Comparison of ENCODE assay signal across 6 cellular contexts in the genomic region with DNA sequence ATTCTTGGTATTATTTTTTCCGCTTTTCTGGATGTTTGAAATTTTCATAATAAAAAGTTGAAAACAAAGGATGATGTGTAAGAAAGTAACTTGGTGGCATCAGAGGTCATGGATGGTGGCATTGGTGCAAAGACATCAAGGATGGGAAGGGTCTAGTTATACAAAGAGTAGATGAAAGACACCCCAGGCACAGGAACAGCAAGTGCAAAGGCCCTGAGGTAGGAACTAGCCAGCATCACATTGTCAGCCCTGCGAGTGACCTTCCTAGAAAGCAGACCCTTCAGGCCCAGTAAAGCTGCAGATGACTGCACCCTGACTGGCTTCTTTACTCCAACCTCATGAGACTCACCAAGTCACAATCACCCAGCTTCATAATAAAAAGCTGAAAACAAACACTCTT. TPM values are rescaled to one million over a fixed set of nuclear protein-coding genes. Genes with fewer than 3 reads are reported as not detected.
"Had no signal": no experiment of that assay in that cellular context is flagged by ENCODE, and none has a peak within 500 bp of the region (broad histone marks: within the 10 kb centered on the region; RNA-seq: fewer than 3 reads in every experiment).

No MANE protein-coding gene starts in this region.

RNA-seq across cellular contexts. Expression of gene CD177, which starts 17.0 kb away (rescaled TPM):
- total RNA-seq: OCI-LY7, Peyer's patch, RPMI7951, SJCRH30, SK-MEL-5, T-cell had no signal
